Comparison of ENCODE assay signal across 9 cellular contexts in the genomic region with DNA sequence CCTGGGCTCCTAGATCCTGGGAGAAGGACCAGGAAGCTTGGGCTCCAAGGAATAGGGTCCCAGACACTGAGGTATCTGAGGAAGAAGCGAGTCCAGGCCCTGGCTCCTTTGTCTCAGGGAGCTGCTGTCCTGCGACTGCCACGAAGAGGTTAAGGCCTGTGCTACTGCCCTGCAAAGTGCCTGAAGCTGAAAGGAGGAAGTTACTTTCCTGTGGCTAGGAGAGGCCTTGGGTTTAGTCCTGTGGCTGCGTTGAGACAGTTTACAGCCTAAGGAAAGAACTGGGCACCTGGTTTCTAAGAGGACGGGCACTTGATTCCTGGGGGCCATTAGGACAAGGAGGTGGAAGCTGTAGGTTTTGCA. TPM values are rescaled to one million over a fixed set of nuclear protein-coding genes. Genes with fewer than 3 reads are reported as not detected.
DNase-seq lines count a peak whose midpoint lies in the region; ATAC-seq and TF ChIP-seq lines count a peak whose summit lies in the region.
"Had no signal": no experiment of that assay in that cellular context is flagged by ENCODE, and none has a peak within 500 bp of the region (broad histone marks: within the 10 kb centered on the region; RNA-seq: fewer than 3 reads in every experiment).

No MANE protein-coding gene starts in this region.

- no peak overlapping the region for H2AFZ ChIP-seq in osteoblast (ENCODE audit: low read length)

- peaks cover 32% of the 10 kb centered on the region for H3K79me2 ChIP-seq in osteoblast (ENCODE audit: insufficient read depth, low read length)

- H3K4me2 ChIP-seq in osteoblast (ENCODE audit: insufficient read depth, low read length): peak overlapping the region; percentile 43

- H3K27me3 ChIP-seq in CD4-positive, alpha-beta memory T cell (ENCODE audit: insufficient read depth, low read length): no peaks in the 10 kb centered on the region
- H3K27me3 ChIP-seq in ectodermal cell (ENCODE audit: control insufficient read depth, insufficient read depth, low read length, poor library complexity, severe bottlenecking): no peaks in the 10 kb centered on the region
- H3K27me3 ChIP-seq in osteoblast (ENCODE audit: insufficient read depth, low read length): no peaks in the 10 kb centered on the region

- no peak for TF ChIP-seq CTCF in osteoblast (IDR thresholded peaks at IDR 0.05; ENCODE audit: extremely low read depth, low read depth, low read length)

- H3K4me1 ChIP-seq in CD4-positive, alpha-beta memory T cell (ENCODE audit: insufficient read depth, low read length): peaks cover 51% of the 10 kb centered on the region
- peaks cover 8% of the 10 kb centered on the region for H3K4me1 ChIP-seq in ectodermal cell (ENCODE audit: control insufficient read depth, insufficient read depth, low read length)
- H3K4me1 ChIP-seq in osteoblast (ENCODE audit: insufficient read depth, low read length): peaks cover 15% of the 10 kb centered on the region

- H3K36me3 ChIP-seq in CD4-positive, alpha-beta memory T cell (ENCODE audit: insufficient read depth, low read length): peaks cover 11% of the 10 kb centered on the region
- H3K36me3 ChIP-seq in ectodermal cell (ENCODE audit: control insufficient read depth, insufficient read depth, low read length) (peaks cover 12% of the 10 kb centered on the region), osteoblast (ENCODE audit: insufficient read depth, low read length) (peaks cover 29% of the 10 kb centered on the region)

- WGBS in ectodermal cell, 2 experiments: 67 to 69% methylated on average over 5 of the region's 5 CpGs

- intact Hi-C loops in CD4-positive, alpha-beta memory T cell (cut with micrococcal nuclease): no loop called here

- no peaks in the 10 kb centered on the region for H3K27me3 Mint-ChIP-seq in CD4-positive, alpha-beta memory T cell

- peaks cover 32 to 54% of the 10 kb centered on the region in 2 donors for H3K36me3 Mint-ChIP-seq in CD4-positive, alpha-beta memory T cell

- H4K20me1 ChIP-seq in osteoblast (ENCODE audit: insufficient read depth, low read length): peaks cover 27% of the 10 kb centered on the region

- ATAC-seq in HG02763 (IDR thresholded peaks at IDR 0.05; ENCODE audit: unreplicated experiment): no peak

- CTCF ChIA-PET in CD4-positive, alpha-beta memory T cell (lab: Charles Lee; ENCODE audit: partially characterized antibody): interaction anchor here (1.2 to 1.7 kb wide), 2 partner anchors 12 to 17 kb away, joined by 4 read pairs; a partner anchor contains a TSS

- H3K9me3 ChIP-seq in CD4-positive, alpha-beta memory T cell (ENCODE audit: control insufficient read depth in 1 of 2, low read length in 2 of 2): no peaks in the 10 kb centered on the region
- no peaks in the 10 kb centered on the region for H3K9me3 ChIP-seq in ectodermal cell (ENCODE audit: control insufficient read depth, low read length)
- no peaks in the 10 kb centered on the region for H3K9me3 ChIP-seq in osteoblast (ENCODE audit: low read depth, low read length)
- H3K9me3 ChIP-seq: HAP-1 had no signal

- H3K4me1 Mint-ChIP-seq in CD4-positive, alpha-beta memory T cell: peaks cover 34 to 82% (median 51%) of the 10 kb centered on the region in 4 donors

- H3K27ac ChIP-seq in CD4-positive, alpha-beta memory T cell (ENCODE audit: low read depth, low read length): peak overlapping the region; percentile 19
- H3K27ac ChIP-seq in ectodermal cell (ENCODE audit: insufficient read depth, low read depth, low read length, poor library complexity, severe bottlenecking) (peak overlapping the region; percentile 63), osteoblast (ENCODE audit: low read depth, low read length) (peak overlapping the region; percentile 28)

- H3K9me3 Mint-ChIP-seq in CD4-positive, alpha-beta memory T cell: peaks cover 0 to 7% (median 1%) of the 10 kb centered on the region in 8 donors

- POLR2A ChIA-PET in CD4-positive, alpha-beta memory T cell (lab: Charles Lee; ENCODE audit: partially characterized antibody): interaction anchor here (0.7 to 1.6 kb wide), 3 partner anchors 11 to 320 kb away, joined by 3 to 5 read pairs (median 4); a partner anchor contains a TSS

- H3K4me3 Mint-ChIP-seq in CD4-positive, alpha-beta memory T cell: peak overlapping the region; percentile 54 to 78 (median 74)

- H3K4me3 ChIP-seq in CD4-positive, alpha-beta memory T cell (ENCODE audit: low read length in 2 of 2): no peak overlapping the region
- H3K4me3 ChIP-seq in ectodermal cell (ENCODE audit: insufficient read depth, low read depth, low read length) (peak overlapping the region; percentile 75), osteoblast (ENCODE audit: insufficient read depth, low read length) (peak overlapping the region; percentile 39)
- H3K4me3 ChIP-seq: HAP-1 had no signal

- DNase-seq in CD4-positive, alpha-beta memory T cell: peak in 2 of 5 donors; percentile 16 to 29
- DNase-seq in NOMO-1 treated with dmso at 0.1 percent for 144 hours (lab: John Stamatoyannopoulos, UW; ENCODE audit: unreplicated experiment): peak; percentile 88
- DNase-seq in osteoblast (ENCODE audit: insufficient read length, low spot score, missing footprints): peak; percentile 65
- no peak for DNase-seq in NCI-H1694 treated with DMSO at 0.1 percent for 48 hours (lab: John Stamatoyannopoulos, UW)
- DNase-seq in mesenteric fat pad (ENCODE audit: low spot score): no peak
- DNase-seq in HK-2 (ENCODE audit: unreplicated experiment): no peak

- peak overlapping the region; percentile 81 to 93 (median 91) for H3K27ac Mint-ChIP-seq in CD4-positive, alpha-beta memory T cell

RNA-seq across cellular contexts. Expression of a gene that starts 2.8 kb away (rescaled TPM):
- total RNA-seq in CD4-positive, alpha-beta memory T cell: 10 to 100 TPM; 42.1 to 45.8 TPM
- polyA plus RNA-seq in CD4-positive, alpha-beta memory T cell: 10 to 100 TPM; 38.5 to 67.9 TPM
- 84.7 TPM for polyA plus RNA-seq in ectodermal cell (2013, experiment 1 of 4)
- 93.9 TPM for polyA plus RNA-seq in ectodermal cell (2013, experiment 2 of 4)
- 49.8 TPM for polyA plus RNA-seq in ectodermal cell (2013, experiment 3 of 4)
- polyA plus RNA-seq in ectodermal cell (2013, experiment 4 of 4): 55.5 TPM
- 16.2 and 17.4 TPM in 2 replicates for total RNA-seq in osteoblast
- 270 TPM for total RNA-seq in mesenteric fat pad

RNA-seq across cellular contexts. Expression of a gene that starts 11.5 kb away (rescaled TPM):
- not detected for total RNA-seq in CD4-positive, alpha-beta memory T cell
- under 1 TPM in 1 of 2 donors, not detected in 1; 0.06 TPM for polyA plus RNA-seq in CD4-positive, alpha-beta memory T cell
- 12.1 TPM for polyA plus RNA-seq in ectodermal cell (2013, experiment 1 of 4)
- 11.7 TPM for polyA plus RNA-seq in ectodermal cell (2013, experiment 2 of 4)
- 10.4 TPM for polyA plus RNA-seq in ectodermal cell (2013, experiment 3 of 4)
- polyA plus RNA-seq in ectodermal cell (2013, experiment 4 of 4): 11.3 TPM
- total RNA-seq in osteoblast (under 0.01 TPM in 1 of 2 replicates, not detected in the other), mesenteric fat pad (not detected)

RNA-seq across cellular contexts. Expression of a gene that starts 38.6 kb away (rescaled TPM):
- not detected for total RNA-seq in CD4-positive, alpha-beta memory T cell
- polyA plus RNA-seq in CD4-positive, alpha-beta memory T cell: not detected
- 35.0 TPM for polyA plus RNA-seq in ectodermal cell (2013, experiment 1 of 4)
- polyA plus RNA-seq in ectodermal cell (2013, experiment 2 of 4): 36.5 TPM
- polyA plus RNA-seq in ectodermal cell (2013, experiment 3 of 4): 30.5 TPM
- polyA plus RNA-seq in ectodermal cell (2013, experiment 4 of 4): 38.1 TPM
- total RNA-seq in osteoblast (not detected in 2 replicates), mesenteric fat pad (not detected)

RNA-seq across cellular contexts. Expression of a gene that starts 46.4 kb away (rescaled TPM):
- not detected for total RNA-seq in CD4-positive, alpha-beta memory T cell
- polyA plus RNA-seq in CD4-positive, alpha-beta memory T cell: not detected
- polyA plus RNA-seq in ectodermal cell (2013, experiment 1 of 4): not detected
- polyA plus RNA-seq in ectodermal cell (2013, experiment 2 of 4): not detected
- not detected for polyA plus RNA-seq in ectodermal cell (2013, experiment 3 of 4)
- polyA plus RNA-seq in ectodermal cell (2013, experiment 4 of 4): 0.08 TPM
- total RNA-seq in osteoblast (under 0.01 TPM in 1 of 2 replicates, not detected in the other), mesenteric fat pad (4.4 TPM)

Comparison
In these comparisons a context has a peak if more than half of its experiments do, and no peak if none do; other contexts are left out.
1. DNase-seq: peak in NOMO-1 treated with dmso at 0.1 percent for 144 hours (single experiment) and osteoblast (single experiment); none in NCI-H1694 treated with DMSO at 0.1 percent for 48 hours (single experiment), mesenteric fat pad (single experiment) and HK-2 (single experiment).
2. H3K4me3 ChIP-seq: peak in ectodermal cell (single experiment) and osteoblast (single experiment); none in CD4-positive, alpha-beta memory T cell (0 of 2).
3. Peak in every context shown above with its lines, with median percentiles within 50 percentile points of each other: H3K27ac ChIP-seq.